In the genomic region with DNA sequence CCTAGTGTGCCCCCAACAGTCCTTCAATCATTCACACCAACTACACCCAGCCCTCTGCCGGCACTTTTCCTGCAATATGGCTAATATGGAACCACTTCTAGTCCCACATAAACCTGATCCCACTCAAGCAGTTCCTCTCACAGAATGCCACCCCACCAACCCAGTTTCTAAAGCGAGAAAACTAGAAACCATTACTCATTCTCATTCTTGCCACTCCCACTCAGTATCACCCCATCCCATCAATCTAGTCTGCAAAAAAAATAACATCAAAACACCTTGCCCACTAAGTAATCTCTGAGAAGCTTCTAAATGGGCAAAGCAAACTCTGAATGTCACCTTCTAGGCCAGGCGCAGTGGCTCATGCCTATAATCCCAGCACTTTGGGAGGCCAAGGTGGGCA, we compare ENCODE assay signal across 20 cellular contexts.
"Had no signal": no experiment of that assay in that cellular context is flagged by ENCODE, and none has a peak within 500 bp of the region (broad histone marks: within the 10 kb centered on the region; RNA-seq: fewer than 3 reads in every experiment).

No MANE protein-coding gene starts in this region.

- DNase-seq: activated CD4-positive, alpha-beta T cell treated with anti-CD3 and anti-CD28 coated beads, Interleukin-2, amount 50 U/mL, for 1 hour; activated CD4-positive, CD25-positive, alpha-beta regulatory T cell; activated effector memory CD4-positive, alpha-beta T cell treated with anti-CD3 and anti-CD28 coated beads, Interleukin-2, amount 50 U/mL, for 16 hours; anterior cingulate cortex; brain microvascular endothelial cell; central memory CD4-positive, alpha-beta T cell; colonic mucosa; erythroblast; foreskin melanocyte; hypothalamus; lower lobe of right lung; natural killer cell; SK-N-SH; stimulated activated CD4-positive, alpha-beta T cell treated with anti-CD3 and anti-CD28 coated beads, Interleukin-4, amount 100 ng/mL, for 1 hour; T1000 had no signal

- H3K27ac ChIP-seq: brain microvascular endothelial cell, colonic mucosa, lower lobe of right lung, neutrophil, parathyroid adenoma, thoracic aorta had no signal

- H3K9me3 ChIP-seq: colonic mucosa, lower lobe of right lung, neutrophil, SK-N-SH, thoracic aorta had no signal

- H3K9ac ChIP-seq: parathyroid adenoma, SK-N-SH had no signal

- ATAC-seq: lower lobe of right lung, natural killer cell, sciatic nerve had no signal

- H3K4me1 ChIP-seq: colonic mucosa, lower lobe of right lung had no signal

- H3K4me2 ChIP-seq: SK-N-SH, smooth muscle cell had no signal

- H3K27me3 ChIP-seq: brain microvascular endothelial cell, colonic mucosa, neutrophil had no signal

- H3K9me3 Mint-ChIP-seq: natural killer cell had no signal

- H3K27ac Mint-ChIP-seq: natural killer cell had no signal

- H2AFZ ChIP-seq: parathyroid adenoma had no signal

- H3K4me3 Mint-ChIP-seq: natural killer cell had no signal
